23 cellular contexts compared by ENCODE assay signal in genomic region chr21:46068516-46069079, GRCh38.
"Had no signal": no experiment of that assay in that cellular context is flagged by ENCODE, and none has a peak within 500 bp of the region (broad histone marks: within the 10 kb centered on the region; RNA-seq: fewer than 3 reads in every experiment).

No MANE protein-coding gene starts in this region.

- H3K9me3 ChIP-seq: prostate gland had no signal

- DNase-seq: activated CD4-positive, alpha-beta T cell treated with anti-CD3 and anti-CD28 coated beads for 1 hour; activated CD4-positive, alpha-beta T cell treated with anti-CD3 and anti-CD28 coated beads, Interleukin-2, amount 50 U/mL, for 1 hour; activated naive CD4-positive, alpha-beta T cell treated with anti-CD3 and anti-CD28 coated beads, Interleukin-2, amount 10 ng/mL, durations not matched to agents 7 days and 5 days; activated T-cell treated with anti-CD3 and anti-CD28 coated beads, Interleukin-2, amount 50 U/mL, for 24 hours; amygdala; caudate nucleus; dermis blood vessel endothelial cell; effector CD8-positive, alpha-beta T cell; foreskin melanocyte; left colon; stimulated activated CD4-positive, alpha-beta T cell treated with anti-CD3 and anti-CD28 coated beads, Interleukin-4, amount 100 ng/mL, for 24 hours; stimulated activated naive CD8-positive, alpha-beta T cell treated with anti-CD3 and anti-CD28 coated beads, Interleukin-15, Interleukin-2, amounts not matched to agents 100 U/mL and 50 U/mL, for 24 hours; T-cell; WERI-Rb-1 had no signal

- FAIRE-seq: endothelial cell of umbilical vein, islet of Langerhans, TTC549 had no signal

- H3K9me3 Mint-ChIP-seq: activated T-cell treated with anti-CD3 and anti-CD28 coated beads, Interleukin-2, amount 50 U/mL, for 24 hours; T-cell had no signal

- H3K27ac ChIP-seq: WERI-Rb-1 had no signal

- H3K36me3 ChIP-seq: heart left ventricle, prostate gland, WERI-Rb-1 had no signal

- H3K4me3 ChIP-seq: heart left ventricle, prostate gland had no signal

- H3K36me3 Mint-ChIP-seq: activated naive CD4-positive, alpha-beta T cell treated with anti-CD3 and anti-CD28 coated beads, Interleukin-2, amount 10 ng/mL, durations not matched to agents 7 days and 5 days; T-cell had no signal

- ATAC-seq: activated CD8-positive, alpha-beta T cell treated with anti-CD3 and anti-CD28 coated beads, Interleukin-2, amount 10 ng/mL, durations not matched to agents 7 days and 5 days; esophagus mucosa; heart left ventricle; left colon; naive thymus-derived CD4-positive, alpha-beta T cell; stimulated activated naive CD8-positive, alpha-beta T cell treated with anti-CD3 and anti-CD28 coated beads, Interleukin-15, Interleukin-2, amounts not matched to agents 100 U/mL and 50 U/mL, for 24 hours; T-cell had no signal

- H3K4me3 Mint-ChIP-seq: activated CD8-positive, alpha-beta T cell treated with anti-CD3 and anti-CD28 coated beads, Interleukin-2, amount 10 ng/mL, durations not matched to agents 7 days and 5 days; activated naive CD4-positive, alpha-beta T cell treated with anti-CD3 and anti-CD28 coated beads, Interleukin-2, amount 10 ng/mL, durations not matched to agents 7 days and 5 days; activated T-cell treated with anti-CD3 and anti-CD28 coated beads, Interleukin-2, amount 50 U/mL, for 24 hours; naive thymus-derived CD4-positive, alpha-beta T cell; T-cell; T-helper 2 cell treated with Interferon-gamma antibody and Interleukin-4, amounts not matched to agents 5 μg/mL and 100 μg/mL, for 36 hours had no signal

- H3K27ac Mint-ChIP-seq: activated CD8-positive, alpha-beta T cell treated with anti-CD3 and anti-CD28 coated beads, Interleukin-2, amount 10 ng/mL, durations not matched to agents 7 days and 5 days; activated naive CD4-positive, alpha-beta T cell treated with anti-CD3 and anti-CD28 coated beads, Interleukin-2, amount 10 ng/mL, durations not matched to agents 7 days and 5 days; activated T-cell treated with anti-CD3 and anti-CD28 coated beads, Interleukin-2, amount 50 U/mL, for 24 hours; T-cell; T-helper 2 cell treated with Interferon-gamma antibody and Interleukin-4, amounts not matched to agents 5 μg/mL and 100 μg/mL, for 36 hours had no signal
